Comparison of ENCODE assay signal across 29 cellular contexts in the genomic region with DNA sequence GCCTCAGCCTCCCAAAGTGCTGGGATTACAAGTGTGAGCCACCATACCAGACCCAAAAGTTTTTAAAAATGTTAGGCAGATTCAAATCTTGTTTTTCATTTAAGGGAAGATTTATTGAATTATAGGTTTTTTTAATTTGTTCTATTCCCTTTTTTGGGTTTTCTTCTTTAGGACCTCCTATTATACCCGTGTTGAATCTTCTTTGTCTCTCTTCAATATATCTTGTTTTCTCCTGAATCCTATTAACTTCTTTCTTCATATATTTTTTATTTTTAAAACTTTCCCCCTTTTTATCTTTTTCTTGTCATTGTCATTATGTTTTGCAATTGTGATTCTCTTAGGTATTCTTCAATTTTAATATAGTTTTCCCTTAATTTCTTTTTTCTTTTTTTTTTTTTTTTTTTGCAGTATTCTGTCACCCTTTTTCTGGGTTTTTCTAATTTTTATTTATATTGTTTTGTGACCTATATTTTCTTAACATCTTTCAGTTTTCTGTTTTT.
"Had no signal": no experiment of that assay in that cellular context is flagged by ENCODE, and none has a peak within 500 bp of the region (broad histone marks: within the 10 kb centered on the region; RNA-seq: fewer than 3 reads in every experiment).

No MANE protein-coding gene starts in this region.

- H3K4me1 ChIP-seq: adrenal gland, body of pancreas, heart left ventricle, left ventricle myocardium inferior, neural progenitor cell, vagina had no signal

- H3K36me3 ChIP-seq: adrenal gland, heart left ventricle, left ventricle myocardium inferior, neural progenitor cell, vagina had no signal

- H3K4me3 ChIP-seq: adrenal gland, body of pancreas, coronary artery, dorsolateral prefrontal cortex, heart left ventricle, left ventricle myocardium inferior, lung, neural progenitor cell, vagina had no signal

- H3K9me3 ChIP-seq: body of pancreas, vagina had no signal

- H3K9ac ChIP-seq: neural progenitor cell had no signal

- H3K27ac ChIP-seq: adrenal gland, body of pancreas, coronary artery, dorsolateral prefrontal cortex, heart left ventricle, left ventricle myocardium inferior, neural progenitor cell, vagina had no signal

- H2AFZ ChIP-seq: neural progenitor cell had no signal

- FAIRE-seq: islet of Langerhans had no signal

- H3K27me3 ChIP-seq: adrenal gland, body of pancreas, vagina had no signal

- H3K4me2 ChIP-seq: neural progenitor cell had no signal

- DNase-seq: activated CD4-positive, alpha-beta T cell treated with anti-CD3 and anti-CD28 coated beads for 4 hours; activated CD4-positive, alpha-beta T cell treated with anti-CD3 and anti-CD28 coated beads, Interleukin-2, amount 50 U/mL, for 4 hours; activated CD4-positive, CD25-positive, alpha-beta regulatory T cell; activated naive CD4-positive, alpha-beta T cell; activated naive CD8-positive, alpha-beta T cell treated with anti-CD3 and anti-CD28 coated beads for 36 hours; activated T-cell treated with anti-CD3 and anti-CD28 coated beads for 4 hours; activated T-cell treated with anti-CD3 and anti-CD28 coated beads, Interleukin-2, amount 50 U/mL, for 72 hours; adrenal gland; aorta; body of pancreas; dorsolateral prefrontal cortex; effector memory CD4-positive, alpha-beta T cell; heart left ventricle; hypothalamus; left ventricle myocardium inferior; mesendoderm; natural killer cell; posterior cingulate gyrus; right cardiac atrium; stimulated activated CD4-positive, alpha-beta T cell treated with anti-CD3 and anti-CD28 coated beads, Interleukin-4, amount 100 ng/mL, for 4 hours; stimulated activated CD8-positive, alpha-beta memory T cell treated with anti-CD3 and anti-CD28 coated beads, Interleukin-4, amount 100 ng/mL, for 48 hours; stimulated activated naive CD8-positive, alpha-beta T cell treated with anti-CD3 and anti-CD28 coated beads, Interleukin-15, amount 100 ng/mL, for 72 hours; substantia nigra; T-helper 1 cell had no signal
